11 cellular contexts compared by ENCODE assay signal in genomic region chr4:87035881-87036509, GRCh38.
A peak's percentile ranks its signal among the peaks of the same experiment; 100 is the strongest.
DNase-seq lines count a peak whose midpoint lies in the region; ATAC-seq, FAIRE-seq and TF ChIP-seq lines count a peak whose summit lies in the region.
"Had no signal": no experiment of that assay in that cellular context is flagged by ENCODE, and none has a peak within 500 bp of the region (broad histone marks: within the 10 kb centered on the region; RNA-seq: fewer than 3 reads in every experiment).

No MANE protein-coding gene starts in this region.

- H3K4me3 Mint-ChIP-seq in neural progenitor cell, result peak overlapping the region; percentile 50

- no peak overlapping the region for H3K4me3 ChIP-seq in BLaER1 treated with 17β-estradiol and CSF1 and Interleukin-3, amounts not matched to agents 10 nM and 100 nM
- no peak overlapping the region for H3K4me3 ChIP-seq in esophagus squamous epithelium
- no peak overlapping the region for H3K4me3 ChIP-seq in neural progenitor cell
- H3K4me3 ChIP-seq: lung had no signal

- H3K27ac ChIP-seq in BLaER1 treated with 17β-estradiol and CSF1 and Interleukin-3, amounts not matched to agents 10 nM and 100 nM, result peak overlapping the region in 1 of 11 experiments; percentile 5; a peak in 1 of 22 replicates
- peak overlapping the region in 3 of 4 donors; percentile 15 to 67 (median 40) for H3K27ac ChIP-seq in esophagus squamous epithelium
- no peak overlapping the region for H3K27ac ChIP-seq in neural progenitor cell

- TF ChIP-seq POLR2A in esophagus squamous epithelium (IDR thresholded peaks at IDR 0.05) (no peak), GM12892 (IDR thresholded peaks at IDR 0.05; ENCODE audit: low read depth, low read length) (no peak)

- peaks cover 75 to 100% (median 95%) of the 10 kb centered on the region in 10 experiments for H3K4me1 ChIP-seq in BLaER1 treated with 17β-estradiol and CSF1 and Interleukin-3, amounts not matched to agents 10 nM and 100 nM
- H3K4me1 ChIP-seq in esophagus squamous epithelium (peaks cover 52 to 100% (median 60%) of the 10 kb centered on the region in 3 donors), neural progenitor cell (peaks cover 90% of the 10 kb centered on the region)

- H3K27me3 ChIP-seq in BLaER1 treated with 17β-estradiol and CSF1 and Interleukin-3, amounts not matched to agents 10 nM and 100 nM, result no peaks in the 10 kb centered on the region
- H3K27me3 ChIP-seq in esophagus squamous epithelium (no peaks in the 10 kb centered on the region), neural progenitor cell (no peaks in the 10 kb centered on the region)

- H3K9ac ChIP-seq in BLaER1 treated with 17β-estradiol and CSF1 and Interleukin-3, amounts not matched to agents 10 nM and 100 nM, result peak overlapping the region in 1 of 11 experiments; percentile 1; a peak in 1 of 22 replicates
- no peak overlapping the region for H3K9ac ChIP-seq in neural progenitor cell

- H3F3A ChIP-seq in neural progenitor cell (ENCODE audit: low read depth), result peaks cover 66% of the 10 kb centered on the region

- no peaks in the 10 kb centered on the region for H3K27me3 Mint-ChIP-seq in neural progenitor cell (ENCODE audit: insufficient read depth, low read depth)

- FAIRE-seq in GM12892 (lab: Jason Lieb, UNC), result no peak

- H2AFZ ChIP-seq in neural progenitor cell (replicated peaks), result no peak overlapping the region

- peaks cover 99 to 100% (median 100%) of the 10 kb centered on the region in 11 experiments for H4K20me1 ChIP-seq in BLaER1 treated with 17β-estradiol and CSF1 and Interleukin-3, amounts not matched to agents 10 nM and 100 nM
- H4K20me1 ChIP-seq in neural progenitor cell (ENCODE audit: low read depth), result peaks cover 70% of the 10 kb centered on the region

- no peaks in the 10 kb centered on the region for H3K9me3 Mint-ChIP-seq in neural progenitor cell

- H3K36me3 ChIP-seq in BLaER1 treated with 17β-estradiol and CSF1 and Interleukin-3, amounts not matched to agents 10 nM and 100 nM, result peaks cover 0 to 32% (median 9%) of the 10 kb centered on the region in 11 experiments; a peak in 11 of 22 replicates
- H3K36me3 ChIP-seq in esophagus squamous epithelium (no peaks in the 10 kb centered on the region), neural progenitor cell (no peaks in the 10 kb centered on the region)

- intact Hi-C loops in esophagus squamous epithelium (cut with DNase I), result no loop called here

- H3K36me3 Mint-ChIP-seq in neural progenitor cell, result no peaks in the 10 kb centered on the region

- DNase-seq in NCI-H1092 (lab: John Stamatoyannopoulos, UW) (peak; percentile 55), esophagus squamous epithelium (lab: John Stamatoyannopoulos, UW) (no peak), neural progenitor cell (ENCODE audit: low spot score) (no peak), GM12892 (ENCODE audit: insufficient read length) (no peak), NCI-H1105 (lab: John Stamatoyannopoulos, UW) (no peak)
- DNase-seq: activated CD4-positive, alpha-beta T cell treated with anti-CD3 and anti-CD28 coated beads, Interleukin-2, amount 50 U/mL, for 48 hours; AML-193 had no signal

- H3K9me3 ChIP-seq in BLaER1 treated with 17β-estradiol and CSF1 and Interleukin-3, amounts not matched to agents 10 nM and 100 nM (replicated peaks in 1 of 11), result no peaks in the 10 kb centered on the region
- H3K9me3 ChIP-seq in esophagus squamous epithelium (no peaks in the 10 kb centered on the region), neural progenitor cell (ENCODE audit: low read depth) (no peaks in the 10 kb centered on the region)

- ATAC-seq in GM19452 (IDR thresholded peaks at IDR 0.05; ENCODE audit: unreplicated experiment) (no peak), GM21619 (IDR thresholded peaks at IDR 0.05; ENCODE audit: unreplicated experiment) (no peak)

- peaks cover 51% of the 10 kb centered on the region for H3K4me1 Mint-ChIP-seq in neural progenitor cell

- TF ChIP-seq CTCF in esophagus squamous epithelium (IDR thresholded peaks at IDR 0.05), result no peak
- TF ChIP-seq CTCF in neural progenitor cell (IDR thresholded peaks at IDR 0.05), result no peak

- peak overlapping the region; percentile 96 for H3K27ac Mint-ChIP-seq in neural progenitor cell

- WGBS in esophagus squamous epithelium, 2 donors, result 74 to 75% methylated on average over 3 of the region's 3 CpGs

- peaks cover 98% of the 10 kb centered on the region for H3K79me2 ChIP-seq in neural progenitor cell (ENCODE audit: low read depth)

- H3K4me2 ChIP-seq in BLaER1 treated with 17β-estradiol and CSF1 and Interleukin-3, amounts not matched to agents 10 nM and 100 nM, result peak overlapping the region; percentile 37 to 75 (median 69); a peak in 21 of 22 replicates
- H3K4me2 ChIP-seq in neural progenitor cell, result peak overlapping the region; percentile 67
